Comparison of ENCODE assay signal across 8 cellular contexts in the genomic region with DNA sequence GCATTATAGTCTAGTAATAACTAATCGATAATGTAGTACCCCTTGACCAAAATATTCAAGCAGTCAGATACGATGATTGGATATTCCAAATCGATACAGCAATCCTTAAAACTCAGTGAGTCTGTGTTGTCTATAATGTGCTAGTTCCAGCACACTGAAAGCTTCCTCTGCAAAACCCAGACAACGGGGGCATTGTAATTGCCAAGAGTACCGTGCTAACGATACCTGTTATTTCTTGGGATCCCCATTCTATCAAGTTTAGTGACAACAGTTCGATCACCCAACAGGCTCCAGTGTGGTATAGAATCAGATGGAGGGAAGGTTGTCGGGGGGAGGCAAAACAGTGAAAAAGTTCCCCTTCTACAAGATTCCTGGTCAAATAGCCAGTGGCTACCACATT. TPM values are rescaled to one million over a fixed set of nuclear protein-coding genes. Genes with fewer than 3 reads are reported as not detected.
DNase-seq lines count a peak whose midpoint lies in the region; ATAC-seq, FAIRE-seq and TF ChIP-seq lines count a peak whose summit lies in the region.

No MANE protein-coding gene starts in this region.

- TF ChIP-seq CTCF in CD8-positive, alpha-beta T cell (IDR thresholded peaks at IDR 0.05) = no peak
- TF ChIP-seq CTCF in OCI-LY7 (conservative IDR thresholded peaks at IDR 0.05; ENCODE audit: low read length) (no peak), epithelial cell of esophagus (IDR thresholded peaks at IDR 0.05; ENCODE audit: insufficient read depth, low read depth, low read length, missing control alignments) (no peak), pancreas (IDR thresholded peaks at IDR 0.05) (no peak)

- no peaks in the 10 kb centered on the region for H3K27me3 ChIP-seq in CD8-positive, alpha-beta T cell (ENCODE audit: insufficient read depth, low read length)
- H3K27me3 ChIP-seq in pancreas = no peaks in the 10 kb centered on the region

- DNase-seq in CD8-positive, alpha-beta T cell = no peak
- DNase-seq in OCI-LY7 (ENCODE audit: low spot score) = no peak
- DNase-seq in epithelial cell of esophagus (ENCODE audit: low read depth) = no peak
- DNase-seq in pancreas = peak in 1 of 6 donors; percentile 15
- DNase-seq in DMS114 treated with DMSO at 0.1 percent for 48 hours (lab: John Stamatoyannopoulos, UW; ENCODE audit: unreplicated experiment) = no peak
- DNase-seq in SIG-M5 (lab: John Stamatoyannopoulos, UW) = no peak
- DNase-seq in NCI-H2171 treated with DMSO at 0.1 percent for 48 hours (lab: John Stamatoyannopoulos, UW) = no peak

- intact Hi-C loops in CD8-positive, alpha-beta T cell (cut with DNase I, micrococcal nuclease) = loop anchor here (1.0 to 10.0 kb wide), 19 partner anchors 52 to 1927 kb away; a partner anchor contains a TSS
- intact Hi-C loops in OCI-LY7 (cut with micrococcal nuclease; ENCODE audit: unreplicated experiment) = loop anchor here (5.0 kb wide), 3 partner anchors 323 to 732 kb away; no protein-coding TSS in a partner anchor
- intact Hi-C loops in pancreas (cut with DNase I) = no loop called here

- no peak for ATAC-seq in CD8-positive, alpha-beta T cell
- ATAC-seq in pancreas (no peak), HG02885 (IDR thresholded peaks at IDR 0.05; ENCODE audit: poor library complexity, unreplicated experiment) (no peak)

- no TSS peak for BruUV-seq in OCI-LY7 (replicated peaks; lab: Mats Ljungman, UMichigan)

- peaks cover 3% of the 10 kb centered on the region for H3K36me3 Mint-ChIP-seq in CD8-positive, alpha-beta T cell

- no peak overlapping the region for H3K27ac ChIP-seq in CD8-positive, alpha-beta T cell (ENCODE audit: low read depth, low read length)
- H3K27ac ChIP-seq in OCI-LY7 (ENCODE audit: low read depth, low read length, poor library complexity, severe bottlenecking) (no peak overlapping the region), pancreas (peak overlapping the region; percentile 99 to 100 (median 100))

- H3K9me3 Mint-ChIP-seq in CD8-positive, alpha-beta T cell = no peaks in the 10 kb centered on the region

- peak overlapping the region; percentile 90 for H3K4me3 Mint-ChIP-seq in CD8-positive, alpha-beta T cell

- no peaks in the 10 kb centered on the region for H3K9me3 ChIP-seq in CD8-positive, alpha-beta T cell (ENCODE audit: low read length)
- H3K9me3 ChIP-seq in OCI-LY7 (ENCODE audit: low read length) = no peaks in the 10 kb centered on the region
- H3K9me3 ChIP-seq in pancreas = no peaks in the 10 kb centered on the region

- peaks cover 21% of the 10 kb centered on the region for H3K4me1 Mint-ChIP-seq in CD8-positive, alpha-beta T cell (ENCODE audit: low read depth)

- no peaks in the 10 kb centered on the region for H3K9me2 ChIP-seq in OCI-LY7 (ENCODE audit: insufficient read depth, low read length)

- peaks cover 20% of the 10 kb centered on the region for H3K4me1 ChIP-seq in CD8-positive, alpha-beta T cell (ENCODE audit: insufficient read depth, low read length)
- H3K4me1 ChIP-seq in OCI-LY7 (ENCODE audit: insufficient read depth, low read length, poor library complexity, severe bottlenecking) (peaks cover 8% of the 10 kb centered on the region), pancreas (peaks cover 0 to 8% (median 4%) of the 10 kb centered on the region in 3 donors)

- CTCF ChIA-PET in CD8-positive, alpha-beta T cell (lab: Charles Lee) = interaction anchor here (0.7 to 6.1 kb wide), 6 partner anchors 9 to 739 kb away, joined by 3 to 40 read pairs (median 4); no protein-coding TSS in a partner anchor
- CTCF ChIA-PET in OCI-LY7 (lab: Charles Lee; ENCODE audit: unreplicated experiment) = no interaction called here

- FAIRE-seq in pancreas (lab: Jason Lieb, UNC) = no peak

- H3K79me2 ChIP-seq in OCI-LY7 (ENCODE audit: insufficient read depth, low read depth, low read length) = no peaks in the 10 kb centered on the region

- H3K27me3 Mint-ChIP-seq in CD8-positive, alpha-beta T cell (ENCODE audit: low read depth) = no peaks in the 10 kb centered on the region

- H2AFZ ChIP-seq in OCI-LY7 (ENCODE audit: low read length) = peak overlapping the region; percentile 99; the same call in 1 of the 2 replicates

- H3K4me2 ChIP-seq in OCI-LY7 (ENCODE audit: low read length) = peak overlapping the region; percentile 99

- peak overlapping the region; percentile 22 for H3K27ac Mint-ChIP-seq in CD8-positive, alpha-beta T cell

- H4K20me1 ChIP-seq in OCI-LY7 (ENCODE audit: insufficient read depth, low read length) = no peaks in the 10 kb centered on the region

- no peak overlapping the region for H3K4me3 ChIP-seq in CD8-positive, alpha-beta T cell (ENCODE audit: low read depth, low read length)
- H3K4me3 ChIP-seq in OCI-LY7 (ENCODE audit: low read depth, low read length, poor library complexity, severe bottlenecking) (peak overlapping the region; percentile 74), epithelial cell of esophagus (ENCODE audit: low read length) (peak overlapping the region; percentile 81), pancreas (peak overlapping the region; percentile 32 to 63 (median 49))

- H3K36me3 ChIP-seq in CD8-positive, alpha-beta T cell (ENCODE audit: insufficient read depth, low read length) = no peaks in the 10 kb centered on the region
- H3K36me3 ChIP-seq in OCI-LY7 (ENCODE audit: insufficient read depth, low read length) = no peaks in the 10 kb centered on the region
- no peaks in the 10 kb centered on the region for H3K36me3 ChIP-seq in pancreas

- WGBS in pancreas, 2 donors = 17 to 24% methylated on average over 8 of the region's 8 CpGs

- POLR2A ChIA-PET in CD8-positive, alpha-beta T cell (lab: Charles Lee) = interaction anchor here (1.3 to 2.9 kb wide), 2 partner anchors 35 to 246 kb away, joined by 6 to 51 read pairs; no protein-coding TSS in a partner anchor
- POLR2A ChIA-PET in OCI-LY7 (lab: Charles Lee) = no interaction called here

RNA-seq across cellular contexts. Expression of a gene that starts 0.9 kb away (rescaled TPM):
- 1 to 10 TPM; 1.5 to 1.7 TPM for total RNA-seq in CD8-positive, alpha-beta T cell
- 1.3 and 2.0 TPM in 2 replicates for total RNA-seq in OCI-LY7 (2014; rRNA removed; shearing (Covaris generic))
- total RNA-seq in OCI-LY7 (2022) (2.1 and 2.5 TPM in 2 replicates), pancreas (1 to 10 TPM; 1.5 to 4.8 (median 2.1) TPM)
- polyA plus RNA-seq in pancreas = 1 to 10 TPM; 2.7 to 3.3 TPM

Comparison
In these comparisons a context has a peak if more than half of its experiments do, and no peak if none do; other contexts are left out.
1. H3K27ac ChIP-seq: peak in pancreas (4 of 4); none in CD8-positive, alpha-beta T cell (single experiment) and OCI-LY7 (single experiment).
2. intact Hi-C loops: an anchor here in CD8-positive, alpha-beta T cell (1.0 to 10.0 kb wide) and OCI-LY7 (5.0 kb wide); none called in pancreas.